In the genomic region with DNA sequence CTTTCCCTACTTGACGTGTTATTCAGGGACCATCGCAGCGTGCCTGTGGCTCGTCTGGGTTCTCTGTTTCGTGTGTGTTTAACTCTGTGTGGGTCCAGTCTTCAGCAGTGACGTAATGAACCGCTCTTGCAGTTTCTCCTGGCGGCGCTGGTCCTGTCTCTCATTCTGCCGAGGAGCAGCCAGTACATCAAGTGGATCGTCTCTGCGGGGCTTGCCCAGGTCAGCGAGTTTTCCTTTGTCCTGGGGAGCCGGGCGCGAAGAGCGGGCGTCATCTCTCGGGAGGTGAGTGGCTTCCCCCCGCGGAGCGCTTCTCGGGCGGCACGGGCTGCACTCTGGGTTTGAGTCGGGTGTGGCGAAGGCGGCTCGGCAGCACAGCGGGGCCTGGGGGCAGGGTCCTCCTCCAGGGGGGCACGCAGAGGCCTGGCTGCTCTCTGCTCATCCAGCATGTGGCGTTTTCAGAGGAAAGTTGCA, we compare ENCODE assay signal across 10 cellular contexts. TPM values are rescaled to one million over a fixed set of nuclear protein-coding genes. Genes with fewer than 3 reads are reported as not detected.
A peak's percentile ranks its signal among the peaks of the same experiment; 100 is the strongest.
DNase-seq lines count a peak whose midpoint lies in the region; ATAC-seq and TF ChIP-seq lines count a peak whose summit lies in the region.
"Had no signal": no experiment of that assay in that cellular context is flagged by ENCODE, and none has a peak within 500 bp of the region (broad histone marks: within the 10 kb centered on the region; RNA-seq: fewer than 3 reads in every experiment).

No MANE protein-coding gene starts in this region.

- intact Hi-C loops in cardiac septum (cut with DNase I) = loop anchor here (5.0 kb wide), 1 partner anchor 91 kb away; no protein-coding TSS in a partner anchor

- no peak for ATAC-seq in GM21515 (IDR thresholded peaks at IDR 0.05; ENCODE audit: unreplicated experiment)
- ATAC-seq: GM12878 had no signal

- H3K36me3 ChIP-seq in WERI-Rb-1 = peaks cover 59% of the 10 kb centered on the region

- no peaks in the 10 kb centered on the region; the same call in 1 of the 2 replicates for H3K27me3 Mint-ChIP-seq in H9 (ENCODE audit: low read depth)
- H3K27me3 Mint-ChIP-seq: activated CD4-positive, alpha-beta T cell treated with anti-CD3 and anti-CD28 coated beads, Interleukin-2, amount 10 ng/mL, durations not matched to agents 24 days and 14 days had no signal

- no peaks in the 10 kb centered on the region for H3K9me3 ChIP-seq in H9 (ENCODE audit: control insufficient read depth, low read depth, low read length)
- no peaks in the 10 kb centered on the region for H3K9me3 ChIP-seq in WERI-Rb-1 (ENCODE audit: severe bottlenecking)

- H3K27ac Mint-ChIP-seq in H9 = peak overlapping the region in 2 of 3 experiments; percentile 67 to 70; a peak in 4 of 7 replicates
- H3K27ac Mint-ChIP-seq: activated CD4-positive, alpha-beta T cell treated with anti-CD3 and anti-CD28 coated beads, Interleukin-2, amount 10 ng/mL, durations not matched to agents 24 days and 14 days had no signal

- peaks cover 0 to 22% (median 19%) of the 10 kb centered on the region in 3 experiments; a peak in 5 of 7 replicates for H3K36me3 Mint-ChIP-seq in H9 (ENCODE audit: insufficient read depth in 1 of 3, low read depth in 3 of 3)

- no peak overlapping the region for H2BK15ac ChIP-seq in H9 (ENCODE audit: low read depth, low read length)

- H3K4me3 ChIP-seq in WERI-Rb-1 (ENCODE audit: low read depth, low read length) (no peak overlapping the region), retinal pigment epithelial cell (ENCODE audit: low read length) (peak overlapping the region; percentile 38)
- H3K4me3 ChIP-seq: GM12878 had no signal

- H3K4me1 ChIP-seq in H9 (ENCODE audit: insufficient read depth, low read length) = no peaks in the 10 kb centered on the region

- H3K14ac ChIP-seq in H9 (ENCODE audit: insufficient read depth, low read length) = no peak overlapping the region; the same call in 1 of the 2 replicates

- H3K18ac ChIP-seq in H9 (ENCODE audit: insufficient read length, low read depth, low read length) = no peak overlapping the region

- peak; percentile 19 for DNase-seq in H9
- DNase-seq in WERI-Rb-1 = peak; percentile 12
- DNase-seq in cardiac septum (ENCODE audit: low spot score) = peak; percentile 73
- DNase-seq in retinal pigment epithelial cell (ENCODE audit: low read depth) = no peak
- DNase-seq in DMS153 treated with DMSO at 0.1 percent for 48 hours (lab: John Stamatoyannopoulos, UW; ENCODE audit: unreplicated experiment) = no peak
- DNase-seq in GM10248 (ENCODE audit: extremely low spot score) = no peak
- DNase-seq: activated CD4-positive, alpha-beta T cell treated with anti-CD3 and anti-CD28 coated beads, Interleukin-2, amount 10 ng/mL, durations not matched to agents 24 days and 14 days; activated naive CD4-positive, alpha-beta T cell treated with anti-CD3 and anti-CD28 coated beads, Interleukin-2, amount 50 U/mL, for 16 hours had no signal

- H4K91ac ChIP-seq in H9 (ENCODE audit: insufficient read length, low read depth, low read length) = no peak overlapping the region

- no peak overlapping the region for H3T11ph ChIP-seq in H9 (ENCODE audit: low read length)

- no peak for TF ChIP-seq CTCF in H9 (conservative IDR thresholded peaks at IDR 0.05)
- no peak for TF ChIP-seq CTCF in WERI-Rb-1 (IDR thresholded peaks at IDR 0.05; ENCODE audit: low read depth, low read length)
- no peak for TF ChIP-seq CTCF in retinal pigment epithelial cell (conservative IDR thresholded peaks at IDR 0.05; ENCODE audit: low read depth, low read length)
- no peak for TF ChIP-seq CTCF in GM10248 (IDR thresholded peaks at IDR 0.05; ENCODE audit: control extremely low read depth, extremely low read depth, low read depth, missing control alignments)

- H3K79me1 ChIP-seq in H9 (ENCODE audit: insufficient read depth, low read depth, low read length, poor library complexity, severe bottlenecking) = no peaks in the 10 kb centered on the region

- no peak overlapping the region for H3K4ac ChIP-seq in H9 (ENCODE audit: low read depth, low read length)

- no peak overlapping the region for H4K8ac ChIP-seq in H9 (replicated peaks; ENCODE audit: insufficient read length, low read depth, low read length)

- H3K27me3 ChIP-seq in H9 (ENCODE audit: insufficient read depth, low read length) = no peaks in the 10 kb centered on the region
- H3K27me3 ChIP-seq in WERI-Rb-1 (ENCODE audit: insufficient read depth, low read depth, severe bottlenecking) = no peaks in the 10 kb centered on the region

- peaks cover 4 to 28% of the 10 kb centered on the region in 2 experiments; a peak in 2 of 4 replicates for H3K4me1 Mint-ChIP-seq in H9
- H3K4me1 Mint-ChIP-seq: activated CD4-positive, alpha-beta T cell treated with anti-CD3 and anti-CD28 coated beads, Interleukin-2, amount 10 ng/mL, durations not matched to agents 24 days and 14 days had no signal

- no peak overlapping the region for H2BK20ac ChIP-seq in H9 (ENCODE audit: low read depth, low read length, poor library complexity, severe bottlenecking)

- no peaks in the 10 kb centered on the region for H3K23me2 ChIP-seq in H9 (ENCODE audit: insufficient read length, low read depth, low read length, poor library complexity, severe bottlenecking)

- POLR2A ChIA-PET in GM10248 (lab: Yijun Ruan, JAX) = no interaction called here

- H3K27ac ChIP-seq in H9 (ENCODE audit: insufficient read length, low read depth, low read length) = no peak overlapping the region
- peak overlapping the region; percentile 23 for H3K27ac ChIP-seq in WERI-Rb-1

- no peak overlapping the region for H2AFZ ChIP-seq in H9 (ENCODE audit: low read length)

- H2BK12ac ChIP-seq in H9 (ENCODE audit: insufficient read length, low read depth, low read length) = no peak overlapping the region

- no peaks in the 10 kb centered on the region; the same call in 1 of the 2 replicates for H3K79me2 ChIP-seq in H9 (ENCODE audit: insufficient read depth, low read length)

- no peak overlapping the region for H3K4me2 ChIP-seq in H9 (ENCODE audit: insufficient read depth, insufficient read length, low read length)

- no peak overlapping the region for H3K9ac ChIP-seq in H9 (ENCODE audit: extremely low read depth, insufficient read length, low read length)

- no peak overlapping the region for H3K23ac ChIP-seq in H9 (ENCODE audit: insufficient read length, low read depth, low read length)

- H4K5ac ChIP-seq in H9 (ENCODE audit: insufficient read length, low read depth, low read length) = no peak overlapping the region

- no CpG with 5 or more reads among the region's 32 CpGs for WGBS in H9 (ENCODE audit: extremely low coverage, insufficient read length, low lambda C conversion rate)

- no peaks in the 10 kb centered on the region for H3K9me3 Mint-ChIP-seq in H9
- H3K9me3 Mint-ChIP-seq: activated CD4-positive, alpha-beta T cell treated with anti-CD3 and anti-CD28 coated beads, Interleukin-2, amount 10 ng/mL, durations not matched to agents 24 days and 14 days had no signal

- H3K4me3 Mint-ChIP-seq in H9 = no peak overlapping the region
- H3K4me3 Mint-ChIP-seq: activated CD4-positive, alpha-beta T cell treated with anti-CD3 and anti-CD28 coated beads, Interleukin-2, amount 10 ng/mL, durations not matched to agents 24 days and 14 days had no signal

- peaks cover 3% of the 10 kb centered on the region for H4K20me1 ChIP-seq in H9 (ENCODE audit: control insufficient read depth, insufficient read depth, insufficient read length)

- CTCF ChIA-PET in GM10248 (lab: Yijun Ruan, JAX) = no interaction called here

- no peak overlapping the region for H2BK5ac ChIP-seq in H9 (ENCODE audit: insufficient read length, low read length)

- H2BK120ac ChIP-seq in H9 (ENCODE audit: low read depth, low read length, poor library complexity, severe bottlenecking) = no peak overlapping the region

- H3K56ac ChIP-seq in H9 (ENCODE audit: insufficient read length, low read depth, low read length) = no peak overlapping the region

- H2AK5ac ChIP-seq in H9 (ENCODE audit: insufficient read length, low read length) = no peak overlapping the region

RNA-seq across cellular contexts. Expression of a gene that starts 36.3 kb away (rescaled TPM):
- total RNA-seq in H9 (2021) (109 and 111 TPM in 2 replicates), cardiac septum (38.8 TPM)

RNA-seq across cellular contexts. Expression of a gene that starts 57.7 kb away (rescaled TPM):
- total RNA-seq in H9 (2021) (36.8 and 44.0 TPM in 2 replicates), cardiac septum (134 TPM)

Comparison
In these comparisons a context has a peak if more than half of its experiments do, and no peak if none do; other contexts are left out.
1. DNase-seq: peak in H9 (single experiment), WERI-Rb-1 (single experiment) and cardiac septum (single experiment); none in retinal pigment epithelial cell (single experiment), DMS153 treated with DMSO at 0.1 percent for 48 hours (single experiment) and GM10248 (single experiment).